ENCODE assay signal across 19 cellular contexts in the genomic region with DNA sequence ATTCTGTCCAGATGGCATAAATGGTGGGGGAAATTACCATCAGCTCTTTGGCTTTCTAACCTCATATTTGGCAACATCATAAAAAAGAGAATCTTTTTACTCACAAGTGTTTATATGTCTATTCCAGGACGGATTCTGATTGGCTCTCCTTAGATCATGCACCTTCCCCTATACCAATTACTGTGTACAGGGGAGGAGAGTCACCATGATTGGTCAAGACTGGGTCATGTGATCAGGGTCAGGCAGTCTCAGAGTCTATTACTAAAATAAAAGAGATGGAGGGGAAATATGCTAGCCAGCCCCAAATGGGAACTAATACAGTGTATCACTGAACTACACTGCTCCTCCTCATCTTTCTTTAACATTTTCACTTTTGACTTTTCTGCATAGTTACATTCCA.
"Had no signal": no experiment of that assay in that cellular context is flagged by ENCODE, and none has a peak within 500 bp of the region (broad histone marks: within the 10 kb centered on the region; RNA-seq: fewer than 3 reads in every experiment).

No MANE protein-coding gene starts in this region.

- H3K9ac ChIP-seq: neural progenitor cell had no signal

- H2AFZ ChIP-seq: neural progenitor cell had no signal

- H3K27ac ChIP-seq: esophagus squamous epithelium, gastroesophageal sphincter, left ventricle myocardium inferior, lower lobe of right lung, neural progenitor cell, ovary, stomach, thyroid gland had no signal

- H3K36me3 ChIP-seq: esophagus squamous epithelium, gastroesophageal sphincter, left ventricle myocardium inferior, lower lobe of right lung, neural progenitor cell, ovary, stomach, thyroid gland had no signal

- H3K4me1 ChIP-seq: esophagus squamous epithelium, gastroesophageal sphincter, left ventricle myocardium inferior, lower lobe of right lung, stomach, thyroid gland had no signal

- H3K4me2 ChIP-seq: neural progenitor cell had no signal

- H3K27me3 ChIP-seq: esophagus squamous epithelium, neural progenitor cell, ovary, stomach, thyroid gland had no signal

- H3K4me3 ChIP-seq: esophagus squamous epithelium, gastroesophageal sphincter, left ventricle myocardium inferior, lower lobe of right lung, neural progenitor cell, ovary, stomach, thyroid gland had no signal

- FAIRE-seq: kidney, small intestine, urothelium cell line had no signal

- DNase-seq: dermis blood vessel endothelial cell; esophagus squamous epithelium; foreskin fibroblast; kidney; left cardiac atrium; left ventricle myocardium inferior; lower lobe of right lung; nucleus accumbens; ovary; right cardiac atrium; small intestine; stimulated activated CD4-positive, alpha-beta T cell treated with anti-CD3 and anti-CD28 coated beads, Interleukin-12 subunit alpha, Interleukin-12 subunit beta, amount 100 ng/mL, for 4 hours; stimulated activated naive CD4-positive, alpha-beta T cell; stomach; thyroid gland had no signal

- H3K9me3 ChIP-seq: esophagus squamous epithelium, left ventricle myocardium inferior, lower lobe of right lung, ovary, stomach, thyroid gland had no signal

- ATAC-seq: gastroesophageal sphincter; left cardiac atrium; lower lobe of right lung; natural killer cell treated with Interleukin-12 subunit alpha and Interleukin-12 subunit beta and Interleukin-15 and Interleukin-18, amount 100 ng/mL, for 72 hours; right cardiac atrium had no signal
